Comparison of ENCODE assay signal across 8 cellular contexts in genomic region chr20:19583532-19584175, GRCh38.
A peak's percentile ranks its signal among the peaks of the same experiment; 100 is the strongest.
DNase-seq lines count a peak whose midpoint lies in the region; ATAC-seq, FAIRE-seq and TF ChIP-seq lines count a peak whose summit lies in the region.

No MANE protein-coding gene starts in this region.

- peaks cover 9% of the 10 kb centered on the region for H3K27me3 Mint-ChIP-seq in nephron (ENCODE audit: low read depth)

- no peak for TF ChIP-seq POLR2A in upper lobe of left lung (IDR thresholded peaks at IDR 0.05)

- H3K27ac Mint-ChIP-seq in nephron, result peak overlapping the region in 1 of 3 experiments; percentile 17

- peak; percentile 83 to 84 for ATAC-seq in upper lobe of left lung (ENCODE audit: low FRiP score in 2 of 2)
- ATAC-seq in HG02588 (IDR thresholded peaks at IDR 0.05; ENCODE audit: unreplicated experiment), result no peak

- H3K36me3 Mint-ChIP-seq in nephron (ENCODE audit: low read depth), result no peaks in the 10 kb centered on the region

- no peak overlapping the region for H3K4me3 ChIP-seq in upper lobe of left lung

- WGBS in upper lobe of left lung, 2 donors, result 51 to 68% methylated on average over 10 to 12 of the region's 12 CpGs

- no peak for TF ChIP-seq EP300 in upper lobe of left lung (IDR thresholded peaks at IDR 0.05)

- DNase-seq in C1 segment of cervical spinal cord (lab: John Stamatoyannopoulos, UW), result peak in 8 of 14 donors; percentile 3 to 42 (median 10)
- peak; percentile 33 for DNase-seq in GM19239 (ENCODE audit: insufficient read length, low spot score)
- peak; percentile 36 for DNase-seq in NCI-H146 treated with DMSO at 0.1 percent for 48 hours (lab: John Stamatoyannopoulos, UW; ENCODE audit: unreplicated experiment)
- DNase-seq in activated CD4-positive, alpha-beta T cell treated with anti-CD3 and anti-CD28 coated beads, Interleukin-2, amount 50 U/mL, for 48 hours, result peak; percentile 49 to 52
- DNase-seq in fibroblast of peridontal ligament (ENCODE audit: extremely low read depth), result peak; percentile 53
- peak in 1 of 2 donors; percentile 77 for DNase-seq in upper lobe of left lung

- no peaks in the 10 kb centered on the region for H3K4me1 ChIP-seq in upper lobe of left lung

- H3K9me3 ChIP-seq in upper lobe of left lung, result no peaks in the 10 kb centered on the region

- H3K4me1 Mint-ChIP-seq in nephron, result peaks cover 35% of the 10 kb centered on the region

- H3K27me3 ChIP-seq in upper lobe of left lung, result no peaks in the 10 kb centered on the region

- FAIRE-seq in GM19239 (lab: Jason Lieb, UNC), result no peak

- peak; percentile 72 to 95 (median 75) for TF ChIP-seq CTCF in nephron (IDR thresholded peaks at IDR 0.05; ENCODE audit: unreplicated experiment in 3 of 3)
- TF ChIP-seq CTCF in upper lobe of left lung (IDR thresholded peaks at IDR 0.05), result peak; percentile 77 to 92 (median 86)

- no peak overlapping the region for H3K4me3 Mint-ChIP-seq in nephron

- no peaks in the 10 kb centered on the region for H3K36me3 ChIP-seq in upper lobe of left lung

- H3K27ac ChIP-seq in upper lobe of left lung, result no peak overlapping the region

- H3K9me3 Mint-ChIP-seq in nephron, result no peaks in the 10 kb centered on the region
